ENCODE assay signal across 11 cellular contexts in genomic region chr11:35178067-35178805, GRCh38. TPM values are rescaled to one million over a fixed set of nuclear protein-coding genes. Genes with fewer than 3 reads are reported as not detected.
DNase-seq lines count a peak whose midpoint lies in the region; TF ChIP-seq lines count a peak whose summit lies in the region.
"Had no signal": no experiment of that assay in that cellular context is flagged by ENCODE, and none has a peak within 500 bp of the region (broad histone marks: within the 10 kb centered on the region; RNA-seq: fewer than 3 reads in every experiment).

No MANE protein-coding gene starts in this region.

- H3K9me3 ChIP-seq in mucosa of rectum (ENCODE audit: control insufficient read depth in 2 of 2, low read length in 2 of 2): no peaks in the 10 kb centered on the region

- peak overlapping the region in 1 of 2 donors; percentile 30 for H3K9ac ChIP-seq in mucosa of rectum (ENCODE audit: low read depth in 1 of 2, low read length in 2 of 2)

- peaks cover 75 to 85% of the 10 kb centered on the region in 2 donors for H3K36me3 Mint-ChIP-seq in CD14-positive monocyte
- H3K36me3 Mint-ChIP-seq in MCF 10A (ENCODE audit: insufficient read depth, unreplicated experiment): peaks cover 58% of the 10 kb centered on the region
- H3K36me3 Mint-ChIP-seq in type B pancreatic cell: no peaks in the 10 kb centered on the region

- H3K27me3 ChIP-seq in mucosa of rectum (ENCODE audit: control insufficient read depth in 2 of 2, insufficient read depth in 2 of 2, low read length in 2 of 2): no peaks in the 10 kb centered on the region

- H3K4me1 Mint-ChIP-seq in CD14-positive monocyte (peaks cover 62% of the 10 kb centered on the region), MCF 10A (ENCODE audit: insufficient read depth, unreplicated experiment) (peaks cover 49% of the 10 kb centered on the region), type B pancreatic cell (ENCODE audit: unreplicated experiment) (peaks cover 33% of the 10 kb centered on the region)

- peak overlapping the region in 4 of 7 donors; percentile 63 to 81 (median 74) for H3K27ac Mint-ChIP-seq in CD14-positive monocyte
- peak overlapping the region; percentile 65 for H3K27ac Mint-ChIP-seq in MCF 10A (ENCODE audit: low read depth, unreplicated experiment)
- no peak overlapping the region for H3K27ac Mint-ChIP-seq in type B pancreatic cell

- H3K4me3 ChIP-seq in mucosa of rectum (ENCODE audit: low read length in 2 of 2): peak overlapping the region in 1 of 2 donors; percentile 16

- BruUV-seq in MCF 10A (replicated peaks; lab: Mats Ljungman, UMichigan): no TSS peak

- POLR2A ChIA-PET in MCF 10A (lab: Yijun Ruan, JAX): interaction anchor here (0.6 to 4.2 kb wide), 19 partner anchors 8 to 213 kb away, joined by 3 to 35 read pairs (median 5); partner anchors contain the start of gene CD44

- CTCF ChIA-PET in MCF 10A (lab: Yijun Ruan, JAX): interaction anchor here (0.7 to 2.2 kb wide), 4 partner anchors 9 to 191 kb away, joined by 3 to 5 read pairs (median 4); no protein-coding TSS in a partner anchor

- intact Hi-C loops in CD14-positive monocyte (cut with micrococcal nuclease) (loop anchor here in 1 of 2 donors (10.0 kb wide), 1 partner anchor 207 kb away; no protein-coding TSS in a partner anchor), MCF 10A (cut with micrococcal nuclease) (no loop called here)

- H3K4me3 Mint-ChIP-seq in CD14-positive monocyte (no peak overlapping the region), MCF 10A (ENCODE audit: unreplicated experiment) (no peak overlapping the region), type B pancreatic cell (no peak overlapping the region)
- H3K4me3 Mint-ChIP-seq: dendritic cell treated with granulocyte-macrophage colony-stimulating factor and Interleukin-4, amounts not matched to agents 40 ng/mL and 50 ng/mL, for 4 days had no signal

- H3K9me3 Mint-ChIP-seq in CD14-positive monocyte (no peaks in the 10 kb centered on the region), MCF 10A (ENCODE audit: unreplicated experiment) (no peaks in the 10 kb centered on the region), type B pancreatic cell (no peaks in the 10 kb centered on the region)
- H3K9me3 Mint-ChIP-seq: dendritic cell treated with granulocyte-macrophage colony-stimulating factor and Interleukin-4, amounts not matched to agents 40 ng/mL and 50 ng/mL, for 4 days had no signal

- H3K27me3 Mint-ChIP-seq in CD14-positive monocyte (ENCODE audit: low read depth in 3 of 3) (no peaks in the 10 kb centered on the region), MCF 10A (ENCODE audit: insufficient read depth, unreplicated experiment) (no peaks in the 10 kb centered on the region), type B pancreatic cell (no peaks in the 10 kb centered on the region)
- H3K27me3 Mint-ChIP-seq: dendritic cell treated with granulocyte-macrophage colony-stimulating factor and Interleukin-4, amounts not matched to agents 40 ng/mL and 50 ng/mL, for 4 days had no signal

- DNase-seq in CD14-positive monocyte (ENCODE audit: low spot score) (no peak), NCI-H69 (lab: John Stamatoyannopoulos, UW) (peak; percentile 57), MCF 10A (ENCODE audit: unreplicated experiment) (peak; percentile 21), NCI-H1105 (lab: John Stamatoyannopoulos, UW) (no peak), SW480 (ENCODE audit: low spot score) (no peak), type B pancreatic cell (ENCODE audit: extremely low spot score, unreplicated experiment) (no peak), GM03348 (ENCODE audit: low spot score) (no peak)
- DNase-seq: glutamatergic neuron, NCI-H446 had no signal

- peak overlapping the region; percentile 76 to 80 for H3K27ac ChIP-seq in mucosa of rectum (ENCODE audit: low read depth in 2 of 2, low read length in 2 of 2)

- peaks cover 51 to 55% of the 10 kb centered on the region in 2 donors for H3K4me1 ChIP-seq in mucosa of rectum (ENCODE audit: control insufficient read depth in 2 of 2, insufficient read depth in 2 of 2, low read length in 2 of 2)

- TF ChIP-seq CTCF in CD14-positive monocyte (IDR thresholded peaks at IDR 0.05) (no peak), MCF 10A (IDR thresholded peaks at IDR 0.05; ENCODE audit: unreplicated experiment) (no peak), type B pancreatic cell (conservative IDR thresholded peaks at IDR 0.05) (no peak)

- H3K36me3 ChIP-seq in mucosa of rectum (ENCODE audit: control insufficient read depth in 2 of 2, insufficient read depth in 2 of 2, low read length in 2 of 2): peaks cover 20 to 27% of the 10 kb centered on the region in 2 donors

RNA-seq across cellular contexts. Expression of gene CD44, which starts 39.3 kb away (rescaled TPM):
- 100 to 1,000 TPM; 415 to 531 TPM for polyA plus RNA-seq in CD14-positive monocyte
- total RNA-seq in MCF 10A (2022): 323 and 446 TPM in 2 replicates
- total RNA-seq in type B pancreatic cell (ENCODE audit: low replicate concordance): 46.0 and 54.7 TPM in 2 replicates

Comparison
In these comparisons a context has a peak if more than half of its experiments do, and no peak if none do; other contexts are left out.
1. DNase-seq: peak in NCI-H69 (single experiment) and MCF 10A (single experiment); none in CD14-positive monocyte (single experiment), NCI-H1105 (single experiment), SW480 (single experiment), type B pancreatic cell (single experiment) and GM03348 (single experiment).